ENCODE assay signal across 8 cellular contexts in genomic region chr6:37354526-37355384, GRCh38.
DNase-seq lines count a peak whose midpoint lies in the region; ATAC-seq, FAIRE-seq and TF ChIP-seq lines count a peak whose summit lies in the region.

No MANE protein-coding gene starts in this region.

- H3K4me1 ChIP-seq in RWPE2 (ENCODE audit: insufficient read depth, poor library complexity, severe bottlenecking), result peaks cover 3% of the 10 kb centered on the region

- peak; percentile 55 for ATAC-seq in RWPE2 (ENCODE audit: low read depth)

- TF ChIP-seq CTCF in RWPE2 (IDR thresholded peaks at IDR 0.05; ENCODE audit: poor library complexity, severe bottlenecking), result no peak
- no peak for TF ChIP-seq CTCF in cardiac fibroblast (IDR thresholded peaks at IDR 0.05; ENCODE audit: low read depth, low read length)

- DNase-seq in 8988T (peak; percentile 39), GM18507 (ENCODE audit: extremely low spot score, insufficient read length, low read depth) (peak; percentile 22), RWPE2 (ENCODE audit: low spot score) (peak; percentile 45), cardiac fibroblast (ENCODE audit: low read depth in 2 of 2) (peak; percentile 15 to 30), left kidney (ENCODE audit: low read depth, low spot score) (peak; percentile 51), RCC 7860 (ENCODE audit: low spot score) (no peak), foreskin melanocyte (no peak)
- DNase-seq in stimulated activated CD4-positive, alpha-beta T cell treated with anti-CD3 and anti-CD28 coated beads, Interleukin-4, amount 100 ng/mL, for 1 hour, result peak; percentile 27

- no peaks in the 10 kb centered on the region for H3K27me3 ChIP-seq in RWPE2 (ENCODE audit: insufficient read depth, poor library complexity, severe bottlenecking)

- H3K4me3 ChIP-seq in RWPE2 (ENCODE audit: severe bottlenecking), result peak overlapping the region; percentile 94
- H3K4me3 ChIP-seq in cardiac fibroblast (replicated peaks in 1 of 2; ENCODE audit: low read depth in 2 of 2, low read length in 2 of 2), result peak overlapping the region; percentile 94 to 95

- FAIRE-seq in GM18507 (lab: Jason Lieb, UNC) (no peak), RCC 7860 (lab: Jason Lieb, UNC) (no peak)

- peaks cover 8% of the 10 kb centered on the region for H3K36me3 ChIP-seq in RWPE2 (ENCODE audit: low read depth)

- H3K27ac ChIP-seq in RWPE2 (ENCODE audit: poor library complexity, severe bottlenecking), result peak overlapping the region; percentile 17

- H3K9me3 ChIP-seq in RWPE2 (ENCODE audit: severe bottlenecking), result no peaks in the 10 kb centered on the region

Comparison
In these comparisons a context has a peak if more than half of its experiments do, and no peak if none do; other contexts are left out.
1. DNase-seq: peak in 8988T (single experiment), GM18507 (single experiment), RWPE2 (single experiment), cardiac fibroblast (2 of 2), left kidney (single experiment) and stimulated activated CD4-positive, alpha-beta T cell treated with anti-CD3 and anti-CD28 coated beads, Interleukin-4, amount 100 ng/mL, for 1 hour (single experiment); none in RCC 7860 (single experiment) and foreskin melanocyte (single experiment).